In genomic region chr22:39215430-39216142, GRCh38 we compare ENCODE assay signal across 8 cellular contexts. TPM values are rescaled to one million over a fixed set of nuclear protein-coding genes. Genes with fewer than 3 reads are reported as not detected.
DNase-seq lines count a peak whose midpoint lies in the region; ATAC-seq and TF ChIP-seq lines count a peak whose summit lies in the region.

No MANE protein-coding gene starts in this region.

- no peak overlapping the region for H3K4me3 ChIP-seq in foreskin fibroblast (ENCODE audit: low read depth in 1 of 2, low read length in 2 of 2)
- no peak overlapping the region for H3K4me3 ChIP-seq in transverse colon
- H3K4me3 ChIP-seq in MG63: no peak overlapping the region

- no peak for TF ChIP-seq EP300 in transverse colon (IDR thresholded peaks at IDR 0.05; ENCODE audit: low read depth)

- peaks cover 1% of the 10 kb centered on the region for H3K9me3 Mint-ChIP-seq in activated naive CD8-positive, alpha-beta T cell treated with anti-CD3 and anti-CD28 coated beads for 36 hours
- H3K9me3 Mint-ChIP-seq in activated naive CD8-positive, alpha-beta T cell treated with anti-CD3 and anti-CD28 coated beads, Interleukin-2, amount 50 U/mL, for 24 hours: no peaks in the 10 kb centered on the region

- no peaks in the 10 kb centered on the region for H3K4me1 ChIP-seq in transverse colon

- intact Hi-C loops in transverse colon (cut with DNase I; ENCODE audit: low total_unique reads): no loop called here

- peaks cover 4% of the 10 kb centered on the region for H3K4me1 Mint-ChIP-seq in activated naive CD8-positive, alpha-beta T cell treated with anti-CD3 and anti-CD28 coated beads for 36 hours
- H3K4me1 Mint-ChIP-seq in activated naive CD8-positive, alpha-beta T cell treated with anti-CD3 and anti-CD28 coated beads, Interleukin-2, amount 50 U/mL, for 24 hours: peaks cover 6% of the 10 kb centered on the region

- WGBS in transverse colon (ENCODE audit: low coverage in 1 of 2), 2 donors: 47 to 60% methylated on average over 3 to 14 of the region's 14 CpGs

- H3K4me3 Mint-ChIP-seq in activated naive CD8-positive, alpha-beta T cell treated with anti-CD3 and anti-CD28 coated beads for 36 hours: no peak overlapping the region
- no peak overlapping the region for H3K4me3 Mint-ChIP-seq in activated naive CD8-positive, alpha-beta T cell treated with anti-CD3 and anti-CD28 coated beads, Interleukin-2, amount 50 U/mL, for 24 hours

- no peaks in the 10 kb centered on the region for H3K36me3 Mint-ChIP-seq in activated naive CD8-positive, alpha-beta T cell treated with anti-CD3 and anti-CD28 coated beads for 36 hours
- no peaks in the 10 kb centered on the region for H3K36me3 Mint-ChIP-seq in activated naive CD8-positive, alpha-beta T cell treated with anti-CD3 and anti-CD28 coated beads, Interleukin-2, amount 50 U/mL, for 24 hours (ENCODE audit: low read depth)

- peaks cover 20% of the 10 kb centered on the region for H3K27me3 ChIP-seq in transverse colon
- H3K27me3 ChIP-seq in MG63: no peaks in the 10 kb centered on the region

- DNase-seq in activated naive CD8-positive, alpha-beta T cell treated with anti-CD3 and anti-CD28 coated beads for 36 hours: peak; percentile 30
- no peak for DNase-seq in activated naive CD8-positive, alpha-beta T cell treated with anti-CD3 and anti-CD28 coated beads, Interleukin-2, amount 50 U/mL, for 24 hours
- DNase-seq in SW480 (ENCODE audit: low spot score) (peak; percentile 13), foreskin fibroblast (no peak), transverse colon (no peak), NCI-H187 treated with DMSO at 0.1 percent for 48 hours (lab: John Stamatoyannopoulos, UW) (no peak), MG63 (no peak)

- peaks cover 33% of the 10 kb centered on the region for H3K27me3 Mint-ChIP-seq in activated naive CD8-positive, alpha-beta T cell treated with anti-CD3 and anti-CD28 coated beads for 36 hours
- peaks cover 32% of the 10 kb centered on the region for H3K27me3 Mint-ChIP-seq in activated naive CD8-positive, alpha-beta T cell treated with anti-CD3 and anti-CD28 coated beads, Interleukin-2, amount 50 U/mL, for 24 hours

- no peak overlapping the region for H3K27ac Mint-ChIP-seq in activated naive CD8-positive, alpha-beta T cell treated with anti-CD3 and anti-CD28 coated beads for 36 hours
- H3K27ac Mint-ChIP-seq in activated naive CD8-positive, alpha-beta T cell treated with anti-CD3 and anti-CD28 coated beads, Interleukin-2, amount 50 U/mL, for 24 hours: no peak overlapping the region

- no peak for ATAC-seq in activated naive CD8-positive, alpha-beta T cell treated with anti-CD3 and anti-CD28 coated beads, Interleukin-2, amount 50 U/mL, for 24 hours
- no peak for ATAC-seq in HG03520 (IDR thresholded peaks at IDR 0.05; ENCODE audit: unreplicated experiment)

- peak; percentile 13 for TF ChIP-seq CTCF in foreskin fibroblast (IDR thresholded peaks at IDR 0.05; ENCODE audit: low read depth, low read length)
- TF ChIP-seq CTCF in transverse colon (IDR thresholded peaks at IDR 0.05): peak in 4 of 5 experiments; percentile 15 to 39 (median 24)

- no peak overlapping the region for H3K27ac ChIP-seq in transverse colon

- in situ Hi-C loops in transverse colon (cut with MboI; ENCODE audit: low pct_ligation_motif_present in 1 of 4, low pct_unique_long_range_greater_than_20kb in 1 of 4, low sequenced_read_pairs in 3 of 4): no loop called here

- no peaks in the 10 kb centered on the region for H3K9me3 ChIP-seq in transverse colon
- peaks cover 2% of the 10 kb centered on the region; the same call in 1 of the 2 replicates for H3K9me3 ChIP-seq in MG63

- no peak for TF ChIP-seq POLR2A in transverse colon (IDR thresholded peaks at IDR 0.05)

- H3K36me3 ChIP-seq in transverse colon (no peaks in the 10 kb centered on the region), MG63 (no peaks in the 10 kb centered on the region)

RNA-seq across cellular contexts. Expression of gene PDGFB, which starts 29.2 kb away (rescaled TPM):
- total RNA-seq in activated naive CD8-positive, alpha-beta T cell treated with anti-CD3 and anti-CD28 coated beads for 36 hours: under 1 TPM; 0.35 to 0.40 TPM
- total RNA-seq in transverse colon: 1 to 10 TPM; 2.7 to 7.5 (median 4.0) TPM
- total RNA-seq in MG63 (2014; rRNA removed; shearing (Covaris generic); ENCODE audit: low replicate concordance): 0.13 and 0.57 TPM in 2 replicates

Comparison
In these comparisons a context has a peak if more than half of its experiments do, and no peak if none do; other contexts are left out.
1. DNase-seq: peak in activated naive CD8-positive, alpha-beta T cell treated with anti-CD3 and anti-CD28 coated beads for 36 hours (single experiment) and SW480 (single experiment); none in activated naive CD8-positive, alpha-beta T cell treated with anti-CD3 and anti-CD28 coated beads, Interleukin-2, amount 50 U/mL, for 24 hours (single experiment), foreskin fibroblast (0 of 2), transverse colon (single experiment), NCI-H187 treated with DMSO at 0.1 percent for 48 hours (single experiment) and MG63 (single experiment).